In the genomic region with DNA sequence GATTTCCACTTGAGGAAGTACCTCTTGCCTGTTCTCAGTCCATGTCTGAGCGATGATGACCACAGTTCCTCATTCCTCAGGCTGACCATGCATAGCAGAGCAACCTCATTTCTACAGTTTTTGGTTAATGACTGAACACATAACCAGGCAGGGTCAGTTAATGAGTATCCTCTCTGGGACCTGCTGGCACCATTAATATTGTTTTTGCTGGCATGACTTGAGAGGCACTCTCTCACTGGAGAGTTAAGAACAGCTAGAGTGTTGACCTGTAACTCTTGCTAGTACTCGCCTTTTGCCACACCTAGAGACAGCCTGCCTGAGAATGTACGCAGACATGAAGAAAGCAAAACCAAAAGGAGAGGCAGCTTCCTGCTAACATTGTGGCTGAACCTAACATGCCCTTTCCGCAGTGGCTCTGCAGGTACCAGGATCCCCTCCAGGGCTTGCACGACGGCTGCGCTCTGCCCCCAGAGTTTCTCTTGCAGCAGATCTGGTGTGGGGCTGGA, we compare ENCODE assay signal across 8 cellular contexts. TPM values are rescaled to one million over a fixed set of nuclear protein-coding genes. Genes with fewer than 3 reads are reported as not detected.
DNase-seq lines count a peak whose midpoint lies in the region; ATAC-seq, FAIRE-seq and TF ChIP-seq lines count a peak whose summit lies in the region.

No MANE protein-coding gene starts in this region.

- no peaks in the 10 kb centered on the region for H3K9me3 Mint-ChIP-seq in effector memory CD8-positive, alpha-beta T cell

- peak; percentile 77 for ATAC-seq in GM19351 (IDR thresholded peaks at IDR 0.05; ENCODE audit: unreplicated experiment)
- peak; percentile 69 for ATAC-seq in HG03442 (IDR thresholded peaks at IDR 0.05; ENCODE audit: unreplicated experiment)
- peak; percentile 98 for ATAC-seq in effector memory CD8-positive, alpha-beta T cell (replicated peaks)
- ATAC-seq in left ventricle myocardium superior, result no peak

- H3K27me3 ChIP-seq in small intestine (ENCODE audit: control insufficient read depth in 2 of 2, insufficient read depth in 2 of 2, low read length in 2 of 2), result no peaks in the 10 kb centered on the region

- H3K36me3 Mint-ChIP-seq in effector memory CD8-positive, alpha-beta T cell (ENCODE audit: insufficient read depth), result peaks cover 20% of the 10 kb centered on the region

- intact Hi-C loops in left ventricle myocardium superior (cut with micrococcal nuclease), result no loop called here

- DNase-seq in AG09309 (ENCODE audit: low read depth) (peak; percentile 58), small intestine (peak; percentile 92), NCI-H1694 treated with DMSO at 0.1 percent for 48 hours (lab: John Stamatoyannopoulos, UW) (no peak), left ventricle myocardium superior (no peak)
- DNase-seq in activated CD4-positive, alpha-beta T cell treated with anti-CD3 and anti-CD28 coated beads for 48 hours, result peak; percentile 62
- peak; percentile 48 to 57 (median 54) for DNase-seq in effector memory CD8-positive, alpha-beta T cell

- peaks cover 0 to 7% of the 10 kb centered on the region in 2 donors for H3K36me3 ChIP-seq in small intestine (ENCODE audit: control insufficient read depth in 2 of 2, insufficient read depth in 2 of 2, low read length in 2 of 2)

- H3K27me3 Mint-ChIP-seq in effector memory CD8-positive, alpha-beta T cell, result no peaks in the 10 kb centered on the region

- no peaks in the 10 kb centered on the region for H3K4me1 ChIP-seq in small intestine (ENCODE audit: control insufficient read depth in 2 of 2, insufficient read depth in 1 of 2, low read depth in 1 of 2, low read length in 1 of 2)

- H3K4me1 Mint-ChIP-seq in effector memory CD8-positive, alpha-beta T cell (ENCODE audit: low read depth in 2 of 2), result peaks cover 13 to 16% of the 10 kb centered on the region in 2 donors

- H3K4me3 Mint-ChIP-seq in effector memory CD8-positive, alpha-beta T cell, result peak overlapping the region; percentile 77 to 80

- peak overlapping the region; percentile 93 to 97 for H3K27ac Mint-ChIP-seq in effector memory CD8-positive, alpha-beta T cell

- no peak for FAIRE-seq in small intestine (lab: Jason Lieb, UNC)

- WGBS in small intestine, 3 donors, result 10 to 44% (median 18%) methylated on average over 7 of the region's 7 CpGs

- H3K9me3 ChIP-seq in small intestine (ENCODE audit: control insufficient read depth, low read depth), result no peaks in the 10 kb centered on the region

- peak overlapping the region; percentile 95 for H3K27ac ChIP-seq in small intestine (ENCODE audit: low read depth in 1 of 2, low read length in 1 of 2)

- TF ChIP-seq CTCF in AG09309 (IDR thresholded peaks at IDR 0.05; ENCODE audit: control insufficient read depth, insufficient read depth, low read depth, low read length, missing control alignments), result no peak

- no peak overlapping the region for H3K4me3 ChIP-seq in AG09309 (ENCODE audit: control insufficient read depth, low read depth, low read length)
- no peak overlapping the region for H3K4me3 ChIP-seq in small intestine (ENCODE audit: low read depth in 1 of 2, low read length in 2 of 2)

RNA-seq across cellular contexts. Expression of gene PECR, which starts 23.9 kb away (rescaled TPM):
- polyA plus RNA-seq in small intestine, result 10 to 100 TPM; 22.3 to 54.3 (median 27.8) TPM
- total RNA-seq in left ventricle myocardium superior, result 6.1 TPM

RNA-seq across cellular contexts. Expression of gene TMEM169, which starts 24.0 kb away (rescaled TPM):
- polyA plus RNA-seq in small intestine, result 1 to 10 TPM in 1 of 3 donors, under 1 TPM in 2; 0.54 to 1.1 (median 0.67) TPM
- total RNA-seq in left ventricle myocardium superior, result 0.15 TPM

RNA-seq across cellular contexts. Expression of gene MREG, which starts 44.4 kb away (rescaled TPM):
- polyA plus RNA-seq in small intestine, result 1 to 10 TPM; 1.9 to 6.9 (median 2.8) TPM
- total RNA-seq in left ventricle myocardium superior, result 0.84 TPM

RNA-seq across cellular contexts. Expression of gene XRCC5, which starts 51.4 kb away (rescaled TPM):
- polyA plus RNA-seq in small intestine, result 100 to 1,000 TPM in 1 of 3 donors, 10 to 100 TPM in 2; 76.7 to 119 (median 79.7) TPM
- 129 TPM for total RNA-seq in left ventricle myocardium superior

Comparison
In these comparisons a context has a peak if more than half of its experiments do, and no peak if none do; other contexts are left out.
1. DNase-seq: peak in AG09309 (single experiment), activated CD4-positive, alpha-beta T cell treated with anti-CD3 and anti-CD28 coated beads for 48 hours (single experiment), effector memory CD8-positive, alpha-beta T cell (3 of 3) and small intestine (single experiment); none in NCI-H1694 treated with DMSO at 0.1 percent for 48 hours (single experiment) and left ventricle myocardium superior (single experiment).